ENCODE assay signal across 9 cellular contexts in genomic region chr19:12667903-12668302, GRCh38. TPM values are rescaled to one million over a fixed set of nuclear protein-coding genes. Genes with fewer than 3 reads are reported as not detected.
DNase-seq lines count a peak whose midpoint lies in the region; ATAC-seq and TF ChIP-seq lines count a peak whose summit lies in the region.
"Had no signal": no experiment of that assay in that cellular context is flagged by ENCODE, and none has a peak within 500 bp of the region (broad histone marks: within the 10 kb centered on the region; RNA-seq: fewer than 3 reads in every experiment).

No MANE protein-coding gene starts in this region.

- H3K4me3 ChIP-seq in CD4-positive, CD25-positive, alpha-beta regulatory T cell (ENCODE audit: low read depth, low read length): no peak overlapping the region
- no peak overlapping the region for H3K4me3 ChIP-seq in MM.1S (ENCODE audit: low read length)
- no peak overlapping the region for H3K4me3 ChIP-seq in testis

- H3K27ac ChIP-seq in CD4-positive, CD25-positive, alpha-beta regulatory T cell (ENCODE audit: insufficient read depth, low read length, poor library complexity, severe bottlenecking): peak overlapping the region; percentile 97
- H3K27ac ChIP-seq in MM.1S (ENCODE audit: low read length) (no peak overlapping the region), testis (no peak overlapping the region)

- peaks cover 56% of the 10 kb centered on the region for H3K79me2 ChIP-seq in MM.1S (ENCODE audit: low read length)

- H3K9ac ChIP-seq in MM.1S (ENCODE audit: low read length): no peak overlapping the region

- no peaks in the 10 kb centered on the region for H4K20me1 ChIP-seq in MM.1S (ENCODE audit: insufficient read depth, low read length)

- H3K4me3 Mint-ChIP-seq in CD4-positive, CD25-positive, alpha-beta regulatory T cell: peak overlapping the region; percentile 91 to 100 (median 96)
- H3K4me3 Mint-ChIP-seq in dendritic cell treated with granulocyte-macrophage colony-stimulating factor and Interleukin-4, amounts not matched to agents 40 ng/mL and 50 ng/mL, for 4 days: peak overlapping the region; percentile 94
- H3K4me3 Mint-ChIP-seq in neural crest cell: peak overlapping the region; percentile 98

- no peak overlapping the region for H2AFZ ChIP-seq in MM.1S (ENCODE audit: low read length)

- H3K36me3 ChIP-seq in CD4-positive, CD25-positive, alpha-beta regulatory T cell (ENCODE audit: control insufficient read depth, insufficient read depth, low read length): peaks cover 15% of the 10 kb centered on the region
- H3K36me3 ChIP-seq in MM.1S (replicated peaks; ENCODE audit: insufficient read depth, low read length) (no peaks in the 10 kb centered on the region), testis (ENCODE audit: low read depth, missing control alignments) (no peaks in the 10 kb centered on the region)

- no peak for TF ChIP-seq POLR2A in testis (IDR thresholded peaks at IDR 0.05)

- H3K9me3 Mint-ChIP-seq in CD4-positive, CD25-positive, alpha-beta regulatory T cell: no peaks in the 10 kb centered on the region
- no peaks in the 10 kb centered on the region for H3K9me3 Mint-ChIP-seq in dendritic cell treated with granulocyte-macrophage colony-stimulating factor and Interleukin-4, amounts not matched to agents 40 ng/mL and 50 ng/mL, for 4 days
- no peaks in the 10 kb centered on the region for H3K9me3 Mint-ChIP-seq in neural crest cell

- 79 to 85% methylated on average over 2 to 4 of the region's 4 CpGs for WGBS in testis, 2 donors

- TF ChIP-seq CTCF in MM.1S (IDR thresholded peaks at IDR 0.05; ENCODE audit: low read length) (no peak), neural crest cell (conservative IDR thresholded peaks at IDR 0.05) (no peak), testis (IDR thresholded peaks at IDR 0.05) (no peak)

- intact Hi-C loops in dendritic cell treated with granulocyte-macrophage colony-stimulating factor and Interleukin-4, amounts not matched to agents 40 ng/mL and 50 ng/mL, for 4 days (cut with micrococcal nuclease): loop anchor here (5.0 kb wide), 1 partner anchor 56 kb away; the partner anchor contains the start of genes ZNF490 and ZNF791
- intact Hi-C loops in testis (cut with DNase I; ENCODE audit: low total_unique reads): no loop called here

- H3K4me1 Mint-ChIP-seq in CD4-positive, CD25-positive, alpha-beta regulatory T cell: peaks cover 5 to 68% (median 34%) of the 10 kb centered on the region in 4 donors
- H3K4me1 Mint-ChIP-seq in dendritic cell treated with granulocyte-macrophage colony-stimulating factor and Interleukin-4, amounts not matched to agents 40 ng/mL and 50 ng/mL, for 4 days (ENCODE audit: low read depth): peaks cover 75% of the 10 kb centered on the region
- H3K4me1 Mint-ChIP-seq in neural crest cell: peaks cover 50% of the 10 kb centered on the region

- H3K4me1 ChIP-seq in CD4-positive, CD25-positive, alpha-beta regulatory T cell (ENCODE audit: control insufficient read depth, insufficient read depth, low read length, poor library complexity, severe bottlenecking): peaks cover 63% of the 10 kb centered on the region
- H3K4me1 ChIP-seq in MM.1S (ENCODE audit: low read length) (peaks cover 22% of the 10 kb centered on the region), testis (peaks cover 32% of the 10 kb centered on the region)

- peak overlapping the region; percentile 83 for H3K4me2 ChIP-seq in MM.1S (ENCODE audit: low read depth, low read length)

- no peaks in the 10 kb centered on the region for H3K27me3 ChIP-seq in CD4-positive, CD25-positive, alpha-beta regulatory T cell (ENCODE audit: control insufficient read depth, insufficient read depth, low read length)
- H3K27me3 ChIP-seq in MM.1S (replicated peaks; ENCODE audit: insufficient read depth, low read length) (no peaks in the 10 kb centered on the region), testis (no peaks in the 10 kb centered on the region)

- no peak for DNase-seq in CD4-positive, CD25-positive, alpha-beta regulatory T cell
- DNase-seq in MM.1S: no peak
- DNase-seq in neural crest cell (ENCODE audit: low read depth, low spot score): no peak
- DNase-seq in D341Med (ENCODE audit: low spot score): no peak
- no peak for DNase-seq in NCI-H2171 (lab: John Stamatoyannopoulos, UW)
- DNase-seq in testis: no peak
- DNase-seq: NCI-H526 had no signal

- peaks cover 7% of the 10 kb centered on the region for H3K36me3 Mint-ChIP-seq in CD4-positive, CD25-positive, alpha-beta regulatory T cell
- peaks cover 89% of the 10 kb centered on the region for H3K36me3 Mint-ChIP-seq in dendritic cell treated with granulocyte-macrophage colony-stimulating factor and Interleukin-4, amounts not matched to agents 40 ng/mL and 50 ng/mL, for 4 days (ENCODE audit: low read depth)
- H3K36me3 Mint-ChIP-seq in neural crest cell (ENCODE audit: low read depth): peaks cover 4% of the 10 kb centered on the region

- H3K9me3 ChIP-seq in CD4-positive, CD25-positive, alpha-beta regulatory T cell (ENCODE audit: control insufficient read depth in 2 of 2, low read length in 2 of 2): no peaks in the 10 kb centered on the region
- H3K9me3 ChIP-seq in MM.1S (replicated peaks; ENCODE audit: insufficient read depth, low read length) (no peaks in the 10 kb centered on the region), testis (no peaks in the 10 kb centered on the region)

- no peaks in the 10 kb centered on the region for H3F3A ChIP-seq in MM.1S (ENCODE audit: insufficient read depth, low read length)

- peak overlapping the region; percentile 36 to 99 (median 92) for H3K27ac Mint-ChIP-seq in CD4-positive, CD25-positive, alpha-beta regulatory T cell
- peak overlapping the region; percentile 99 for H3K27ac Mint-ChIP-seq in dendritic cell treated with granulocyte-macrophage colony-stimulating factor and Interleukin-4, amounts not matched to agents 40 ng/mL and 50 ng/mL, for 4 days
- peak overlapping the region; percentile 62 for H3K27ac Mint-ChIP-seq in neural crest cell (ENCODE audit: unreplicated experiment)

- H3K27me3 Mint-ChIP-seq in CD4-positive, CD25-positive, alpha-beta regulatory T cell: no peaks in the 10 kb centered on the region
- H3K27me3 Mint-ChIP-seq in dendritic cell treated with granulocyte-macrophage colony-stimulating factor and Interleukin-4, amounts not matched to agents 40 ng/mL and 50 ng/mL, for 4 days: no peaks in the 10 kb centered on the region
- peaks cover 3% of the 10 kb centered on the region for H3K27me3 Mint-ChIP-seq in neural crest cell (ENCODE audit: low read depth)

- ATAC-seq in CD4-positive, CD25-positive, alpha-beta regulatory T cell (ENCODE audit: low read depth in 2 of 2): no peak
- no peak for ATAC-seq in HG03139 (IDR thresholded peaks at IDR 0.05; ENCODE audit: unreplicated experiment)

- H3K9me2 ChIP-seq in MM.1S (replicated peaks; ENCODE audit: insufficient read depth, low read length): no peaks in the 10 kb centered on the region

RNA-seq across cellular contexts. Expression of gene WDR83, which starts 1.3 kb away (rescaled TPM):
- 13.0 TPM for total RNA-seq in CD4-positive, CD25-positive, alpha-beta regulatory T cell
- 10 to 100 TPM; 10.6 to 18.5 (median 12.9) TPM for polyA plus RNA-seq in CD4-positive, CD25-positive, alpha-beta regulatory T cell
- total RNA-seq in neural crest cell (19.0 and 19.9 TPM in 2 replicates), testis (10 to 100 TPM; 15.8 to 18.3 TPM)
- polyA plus RNA-seq in testis (ENCODE audit: insufficient read depth, low read depth, low replicate concordance): 23.2 TPM

RNA-seq across cellular contexts. Expression of gene MAN2B1, which starts 1.4 kb away (rescaled TPM):
- total RNA-seq in CD4-positive, CD25-positive, alpha-beta regulatory T cell: 147 TPM
- 10 to 100 TPM; 46.3 to 58.6 (median 49.3) TPM for polyA plus RNA-seq in CD4-positive, CD25-positive, alpha-beta regulatory T cell
- total RNA-seq in neural crest cell (99.8 and 103 TPM in 2 replicates), testis (10 to 100 TPM; 29.7 to 30.6 TPM)
- 45.7 TPM for polyA plus RNA-seq in testis (ENCODE audit: insufficient read depth, low read depth, low replicate concordance)

RNA-seq across cellular contexts. Expression of gene DHPS, which starts 13.8 kb away (rescaled TPM):
- total RNA-seq in CD4-positive, CD25-positive, alpha-beta regulatory T cell: 122 TPM
- 100 to 1,000 TPM in 1 of 4 donors, 10 to 100 TPM in 3; 78.5 to 105 (median 96.8) TPM for polyA plus RNA-seq in CD4-positive, CD25-positive, alpha-beta regulatory T cell
- total RNA-seq in neural crest cell: 98.8 and 106 TPM in 2 replicates
- 100 to 1,000 TPM in 1 of 2 donors, 10 to 100 TPM in 1; 85.9 to 119 TPM for total RNA-seq in testis
- polyA plus RNA-seq in testis (ENCODE audit: insufficient read depth, low read depth, low replicate concordance): 50.2 TPM

RNA-seq across cellular contexts. Expression of gene GNG14, which starts 19.9 kb away (rescaled TPM):
- not detected for total RNA-seq in CD4-positive, CD25-positive, alpha-beta regulatory T cell
- not detected for polyA plus RNA-seq in CD4-positive, CD25-positive, alpha-beta regulatory T cell
- not detected in 2 replicates for total RNA-seq in neural crest cell
- 1 to 10 TPM in 1 of 2 donors, not detected in 1; 4.5 TPM for total RNA-seq in testis
- polyA plus RNA-seq in testis (ENCODE audit: insufficient read depth, low read depth, low replicate concordance): not detected

RNA-seq across cellular contexts. Expression of gene FBXW9, which starts 28.5 kb away (rescaled TPM):
- total RNA-seq in CD4-positive, CD25-positive, alpha-beta regulatory T cell: 1.7 TPM
- 1 to 10 TPM; 5.0 to 8.1 (median 6.6) TPM for polyA plus RNA-seq in CD4-positive, CD25-positive, alpha-beta regulatory T cell
- total RNA-seq in neural crest cell (15.9 and 16.0 TPM in 2 replicates), testis (10 to 100 TPM; 20.5 to 23.3 TPM)
- polyA plus RNA-seq in testis (ENCODE audit: insufficient read depth, low read depth, low replicate concordance): 27.4 TPM
